In the genomic region with DNA sequence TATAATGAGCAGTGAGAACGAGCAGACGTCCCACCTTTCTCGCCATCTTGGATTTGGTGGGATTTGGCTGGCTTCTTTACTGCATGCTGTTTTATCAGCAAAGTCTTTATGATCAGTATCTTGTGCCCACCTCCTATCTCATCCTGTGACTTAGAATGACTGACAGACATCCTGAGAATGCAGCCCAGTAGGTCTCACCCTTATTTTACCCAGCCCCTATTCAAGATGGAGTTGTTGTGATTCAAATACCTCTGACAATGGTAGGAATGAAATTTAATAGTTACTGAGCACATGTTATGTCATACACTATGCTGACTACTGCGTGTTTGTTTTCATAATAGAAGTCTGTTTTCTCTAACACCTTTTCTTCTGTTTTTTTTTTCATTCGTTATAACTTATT, we compare ENCODE assay signal across 1 cellular context.
TF ChIP-seq lines count a peak whose summit lies in the region.

No MANE protein-coding gene starts in this region.

TF ChIP-seq in K562, 482 proteins besides CTCF, POLR2A, EP300 and RAD21 (continued from another document):
- no peak for TF ChIP-seq ZBTB17 (CRISPR knock-in tag; IDR thresholded peaks at IDR 0.05)
- TF ChIP-seq SRSF1 (IDR thresholded peaks at IDR 0.05; ENCODE audit: low read depth, low read length), result no peak
- TF ChIP-seq, protein P1, sequence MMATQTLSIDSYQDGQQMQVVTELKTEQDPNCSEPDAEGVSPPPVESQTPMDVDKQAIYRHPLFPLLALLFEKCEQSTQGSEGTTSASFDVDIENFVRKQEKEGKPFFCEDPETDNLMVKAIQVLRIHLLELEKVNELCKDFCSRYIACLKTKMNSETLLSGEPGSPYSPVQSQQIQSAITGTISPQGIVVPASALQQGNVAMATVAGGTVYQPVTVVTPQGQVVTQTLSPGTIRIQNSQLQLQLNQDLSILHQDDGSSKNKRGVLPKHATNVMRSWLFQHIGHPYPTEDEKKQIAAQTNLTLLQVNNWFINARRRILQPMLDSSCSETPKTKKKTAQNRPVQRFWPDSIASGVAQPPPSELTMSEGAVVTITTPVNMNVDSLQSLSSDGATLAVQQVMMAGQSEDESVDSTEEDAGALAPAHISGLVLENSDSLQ (IDR thresholded peaks at IDR 0.05), result peak; percentile 51; the same call in 1 of the 2 replicates
- TF ChIP-seq, protein P2, sequence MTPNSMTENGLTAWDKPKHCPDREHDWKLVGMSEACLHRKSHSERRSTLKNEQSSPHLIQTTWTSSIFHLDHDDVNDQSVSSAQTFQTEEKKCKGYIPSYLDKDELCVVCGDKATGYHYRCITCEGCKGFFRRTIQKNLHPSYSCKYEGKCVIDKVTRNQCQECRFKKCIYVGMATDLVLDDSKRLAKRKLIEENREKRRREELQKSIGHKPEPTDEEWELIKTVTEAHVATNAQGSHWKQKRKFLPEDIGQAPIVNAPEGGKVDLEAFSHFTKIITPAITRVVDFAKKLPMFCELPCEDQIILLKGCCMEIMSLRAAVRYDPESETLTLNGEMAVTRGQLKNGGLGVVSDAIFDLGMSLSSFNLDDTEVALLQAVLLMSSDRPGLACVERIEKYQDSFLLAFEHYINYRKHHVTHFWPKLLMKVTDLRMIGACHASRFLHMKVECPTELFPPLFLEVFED (CRISPR knock-in tag; conservative IDR thresholded peaks at IDR 0.05), result no peak
TF ChIP-seq in K562: peak in this region for 1.
